In the genomic region with DNA sequence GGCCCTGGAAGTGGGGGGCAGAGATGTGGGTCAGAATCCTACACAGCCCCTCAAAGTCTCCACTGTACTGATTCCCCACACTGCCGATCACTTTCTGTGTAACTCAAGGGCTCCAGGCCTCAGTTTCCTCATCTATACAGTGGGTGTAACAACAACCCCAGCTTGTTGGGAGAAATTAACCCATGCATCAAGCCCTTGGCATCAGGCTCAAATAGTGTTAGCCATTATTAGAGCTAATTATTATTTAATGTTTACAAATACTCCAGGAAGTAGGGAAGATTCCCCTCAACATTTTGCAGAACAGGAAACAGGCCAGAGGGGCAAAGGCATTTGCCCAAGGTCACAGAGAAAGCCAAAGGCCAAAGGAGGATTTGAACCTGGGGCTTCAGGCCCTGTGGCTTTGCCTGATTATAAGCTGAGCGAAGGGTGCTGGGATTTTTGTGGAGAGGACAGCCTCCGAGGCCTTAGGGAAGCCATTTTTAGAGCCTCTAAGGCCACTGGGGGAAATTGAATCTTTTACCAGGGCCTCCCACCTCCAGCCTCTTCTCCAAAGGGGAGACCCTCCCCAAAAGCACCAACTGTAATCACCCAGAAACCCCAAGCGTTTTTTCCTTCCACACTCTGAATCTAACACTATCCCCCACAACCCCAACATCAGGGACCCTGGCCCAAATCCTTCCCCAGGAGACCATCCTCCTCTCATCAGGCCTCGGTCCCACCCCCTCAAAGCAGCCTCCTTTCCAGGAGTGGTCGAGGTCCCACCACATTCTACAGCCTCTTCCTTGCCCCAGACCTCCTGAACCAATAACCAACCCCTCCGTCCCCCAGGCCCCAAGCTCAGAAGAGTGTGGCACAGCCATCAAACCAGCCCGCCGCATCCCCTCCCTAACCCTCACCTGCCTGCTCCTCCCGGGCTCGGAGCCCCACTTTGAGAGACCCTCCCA, we compare ENCODE assay signal across 1 cellular context.
TF ChIP-seq lines count a peak whose summit lies in the region.

No MANE protein-coding gene starts in this region.

TF ChIP-seq in HEK293T, 16 proteins besides CTCF, POLR2A, EP300 and RAD21:
- TF ChIP-seq LEF1 (IDR thresholded peaks at IDR 0.05; ENCODE audit: borderline replicate concordance) (no peak), BHLHE40 (IDR thresholded peaks at IDR 0.05; ENCODE audit: borderline replicate concordance) (no peak), ARNT (IDR thresholded peaks at IDR 0.05) (no peak), NFRKB (IDR thresholded peaks at IDR 0.05) (no peak), CTBP1 (IDR thresholded peaks at IDR 0.05; ENCODE audit: borderline replicate concordance) (no peak), HDGF (IDR thresholded peaks at IDR 0.05; ENCODE audit: borderline replicate concordance) (no peak), FOXA1 (IDR thresholded peaks at IDR 0.05) (no peak), SP1 (IDR thresholded peaks at IDR 0.05) (no peak), ZNF384 (IDR thresholded peaks at IDR 0.05) (no peak), ELF4 (IDR thresholded peaks at IDR 0.05) (no peak), FOXK2 (IDR thresholded peaks at IDR 0.05) (no peak), L3MBTL2 (conservative IDR thresholded peaks at IDR 0.05) (no peak), TARDBP (IDR thresholded peaks at IDR 0.05) (no peak), FOXM1 (IDR thresholded peaks at IDR 0.05; ENCODE audit: borderline replicate concordance) (no peak), SUZ12 (IDR thresholded peaks at IDR 0.05) (no peak)
- TF ChIP-seq, protein P1, sequence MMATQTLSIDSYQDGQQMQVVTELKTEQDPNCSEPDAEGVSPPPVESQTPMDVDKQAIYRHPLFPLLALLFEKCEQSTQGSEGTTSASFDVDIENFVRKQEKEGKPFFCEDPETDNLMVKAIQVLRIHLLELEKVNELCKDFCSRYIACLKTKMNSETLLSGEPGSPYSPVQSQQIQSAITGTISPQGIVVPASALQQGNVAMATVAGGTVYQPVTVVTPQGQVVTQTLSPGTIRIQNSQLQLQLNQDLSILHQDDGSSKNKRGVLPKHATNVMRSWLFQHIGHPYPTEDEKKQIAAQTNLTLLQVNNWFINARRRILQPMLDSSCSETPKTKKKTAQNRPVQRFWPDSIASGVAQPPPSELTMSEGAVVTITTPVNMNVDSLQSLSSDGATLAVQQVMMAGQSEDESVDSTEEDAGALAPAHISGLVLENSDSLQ (IDR thresholded peaks at IDR 0.05) = no peak
